Comparison of ENCODE assay signal across 1 cellular context in genomic region chr6:127834136-127834535, GRCh38.
TF ChIP-seq lines count a peak whose summit lies in the region.

No MANE protein-coding gene starts in this region.

TF ChIP-seq in HepG2, 621 proteins besides CTCF, POLR2A, EP300 and RAD21 (continued from another document and continues in another):
- TF ChIP-seq, protein P1, sequence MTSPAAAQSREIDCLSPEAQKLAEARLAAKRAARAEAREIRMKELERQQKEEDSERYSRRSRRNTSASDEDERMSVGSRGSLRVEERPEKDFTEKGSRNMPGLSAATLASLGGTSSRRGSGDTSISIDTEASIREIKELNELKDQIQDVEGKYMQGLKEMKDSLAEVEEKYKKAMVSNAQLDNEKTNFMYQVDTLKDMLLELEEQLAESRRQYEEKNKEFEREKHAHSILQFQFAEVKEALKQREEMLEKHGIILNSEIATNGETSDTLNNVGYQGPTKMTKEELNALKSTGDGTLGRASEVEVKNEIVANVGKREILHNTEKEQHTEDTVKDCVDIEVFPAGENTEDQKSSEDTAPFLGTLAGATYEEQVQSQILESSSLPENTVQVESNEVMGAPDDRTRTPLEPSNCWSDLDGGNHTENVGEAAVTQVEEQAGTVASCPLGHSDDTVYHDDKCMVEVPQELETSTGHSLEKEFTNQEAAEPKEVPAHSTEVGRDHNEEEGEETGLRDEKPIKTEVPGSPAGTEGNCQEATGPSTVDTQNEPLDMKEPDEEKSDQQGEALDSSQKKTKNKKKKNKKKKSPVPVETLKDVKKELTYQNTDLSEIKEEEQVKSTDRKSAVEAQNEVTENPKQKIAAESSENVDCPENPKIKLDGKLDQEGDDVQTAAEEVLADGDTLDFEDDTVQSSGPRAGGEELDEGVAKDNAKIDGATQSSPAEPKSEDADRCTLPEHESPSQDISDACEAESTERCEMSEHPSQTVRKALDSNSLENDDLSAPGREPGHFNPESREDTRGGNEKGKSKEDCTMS (CRISPR knock-in tag; conservative IDR thresholded peaks at IDR 0.05) = no peak
- TF ChIP-seq ZNF792 (CRISPR knock-in tag; IDR thresholded peaks at IDR 0.05) = no peak
- TF ChIP-seq ZNF382 (CRISPR knock-in tag; IDR thresholded peaks at IDR 0.05; ENCODE audit: borderline replicate concordance) = no peak
- no peak for TF ChIP-seq FIP1L1 (IDR thresholded peaks at IDR 0.05; ENCODE audit: borderline replicate concordance, insufficient read depth, low read depth, low read length)
- no peak for TF ChIP-seq ZNF619 (CRISPR knock-in tag; IDR thresholded peaks at IDR 0.05)
- TF ChIP-seq AHR (CRISPR knock-in tag; IDR thresholded peaks at IDR 0.05) = no peak
- peak; percentile 26; the same call in 1 of the 2 replicates for TF ChIP-seq ZGPAT (CRISPR knock-in tag; IDR thresholded peaks at IDR 0.05)
- TF ChIP-seq SALL2 (CRISPR knock-in tag; IDR thresholded peaks at IDR 0.05) = no peak
- TF ChIP-seq ZNF235 (CRISPR knock-in tag; IDR thresholded peaks at IDR 0.05; ENCODE audit: borderline replicate concordance) = no peak
- no peak for TF ChIP-seq USF2 (IDR thresholded peaks at IDR 0.05; ENCODE audit: low read depth, low read length)
- TF ChIP-seq USF2 (CRISPR knock-in tag; IDR thresholded peaks at IDR 0.05; ENCODE audit: borderline replicate concordance) = no peak
- no peak for TF ChIP-seq ZNF879 (CRISPR knock-in tag; IDR thresholded peaks at IDR 0.05)
- TF ChIP-seq ZMYM2 (CRISPR knock-in tag; IDR thresholded peaks at IDR 0.05) = no peak
- TF ChIP-seq YEATS2 (CRISPR knock-in tag; IDR thresholded peaks at IDR 0.05; ENCODE audit: borderline replicate concordance) = no peak
- no peak for TF ChIP-seq ASH2L (IDR thresholded peaks at IDR 0.05; ENCODE audit: insufficient read length, low read depth, low read length)
- no peak for TF ChIP-seq ZNF513 (CRISPR knock-in tag; conservative IDR thresholded peaks at IDR 0.05)
- no peak for TF ChIP-seq ZNF562 (CRISPR knock-in tag; IDR thresholded peaks at IDR 0.05; ENCODE audit: borderline replicate concordance)
- no peak for TF ChIP-seq ZNF713 (CRISPR knock-in tag; IDR thresholded peaks at IDR 0.05)
- TF ChIP-seq ZNF577 (CRISPR knock-in tag; IDR thresholded peaks at IDR 0.05; ENCODE audit: borderline replicate concordance, low read depth) = no peak
- no peak for TF ChIP-seq FOXP1 (IDR thresholded peaks at IDR 0.05)
- TF ChIP-seq FOXP1 (CRISPR knock-in tag; IDR thresholded peaks at IDR 0.05) = 0 out of 2 replicates have a peak, but pooled peaks have one; percentile 8
- TF ChIP-seq ZNF343 (CRISPR knock-in tag; IDR thresholded peaks at IDR 0.05) = no peak
- TF ChIP-seq ZSCAN12 (CRISPR knock-in tag; IDR thresholded peaks at IDR 0.05) = no peak
- TF ChIP-seq KAT8 (CRISPR knock-in tag; IDR thresholded peaks at IDR 0.05) = 0 out of 2 replicates have a peak, but pooled peaks have one; percentile 22
- no peak for TF ChIP-seq ZNF451 (CRISPR knock-in tag; IDR thresholded peaks at IDR 0.05)
- no peak for TF ChIP-seq MXD1 (CRISPR knock-in tag; IDR thresholded peaks at IDR 0.05)
- TF ChIP-seq ZNF3 (CRISPR knock-in tag; IDR thresholded peaks at IDR 0.05) = no peak
- no peak for TF ChIP-seq ZNF510 (CRISPR knock-in tag; IDR thresholded peaks at IDR 0.05; ENCODE audit: low read depth)
- no peak for TF ChIP-seq CREM (IDR thresholded peaks at IDR 0.05)
- TF ChIP-seq CREM (CRISPR knock-in tag; IDR thresholded peaks at IDR 0.05) = no peak
- no peak for TF ChIP-seq ZNF567 (CRISPR knock-in tag; IDR thresholded peaks at IDR 0.05; ENCODE audit: borderline replicate concordance)
- TF ChIP-seq, protein P2, sequence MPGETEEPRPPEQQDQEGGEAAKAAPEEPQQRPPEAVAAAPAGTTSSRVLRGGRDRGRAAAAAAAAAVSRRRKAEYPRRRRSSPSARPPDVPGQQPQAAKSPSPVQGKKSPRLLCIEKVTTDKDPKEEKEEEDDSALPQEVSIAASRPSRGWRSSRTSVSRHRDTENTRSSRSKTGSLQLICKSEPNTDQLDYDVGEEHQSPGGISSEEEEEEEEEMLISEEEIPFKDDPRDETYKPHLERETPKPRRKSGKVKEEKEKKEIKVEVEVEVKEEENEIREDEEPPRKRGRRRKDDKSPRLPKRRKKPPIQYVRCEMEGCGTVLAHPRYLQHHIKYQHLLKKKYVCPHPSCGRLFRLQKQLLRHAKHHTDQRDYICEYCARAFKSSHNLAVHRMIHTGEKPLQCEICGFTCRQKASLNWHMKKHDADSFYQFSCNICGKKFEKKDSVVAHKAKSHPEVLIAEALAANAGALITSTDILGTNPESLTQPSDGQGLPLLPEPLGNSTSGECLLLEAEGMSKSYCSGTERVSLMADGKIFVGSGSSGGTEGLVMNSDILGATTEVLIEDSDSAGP (CRISPR knock-in tag; IDR thresholded peaks at IDR 0.05; ENCODE audit: borderline replicate concordance) = no peak
- no peak for TF ChIP-seq NR2F2 (IDR thresholded peaks at IDR 0.05; ENCODE audit: borderline replicate concordance, low read depth)
- TF ChIP-seq PHF20 (CRISPR knock-in tag; IDR thresholded peaks at IDR 0.05) = no peak
- TF ChIP-seq ZNF549 (CRISPR knock-in tag; IDR thresholded peaks at IDR 0.05) = no peak
- no peak for TF ChIP-seq SOX13 (IDR thresholded peaks at IDR 0.05)
- TF ChIP-seq SOX13 (CRISPR knock-in tag; conservative IDR thresholded peaks at IDR 0.05 in 1 of 2, IDR thresholded peaks at IDR 0.05 in 1 of 2) = no peak
- TF ChIP-seq ZSCAN9 (CRISPR knock-in tag; IDR thresholded peaks at IDR 0.05; ENCODE audit: borderline replicate concordance) = no peak
- TF ChIP-seq HMG20A (CRISPR knock-in tag; IDR thresholded peaks at IDR 0.05; ENCODE audit: borderline replicate concordance) = peak; percentile 41; the same call in 1 of the 2 replicates
- no peak for TF ChIP-seq ETV6 (CRISPR knock-in tag; conservative IDR thresholded peaks at IDR 0.05)
- no peak for TF ChIP-seq ZNF205 (CRISPR knock-in tag; IDR thresholded peaks at IDR 0.05)
- no peak for TF ChIP-seq ZZZ3 (CRISPR knock-in tag; IDR thresholded peaks at IDR 0.05; ENCODE audit: borderline replicate concordance)
- TF ChIP-seq, protein P3, sequence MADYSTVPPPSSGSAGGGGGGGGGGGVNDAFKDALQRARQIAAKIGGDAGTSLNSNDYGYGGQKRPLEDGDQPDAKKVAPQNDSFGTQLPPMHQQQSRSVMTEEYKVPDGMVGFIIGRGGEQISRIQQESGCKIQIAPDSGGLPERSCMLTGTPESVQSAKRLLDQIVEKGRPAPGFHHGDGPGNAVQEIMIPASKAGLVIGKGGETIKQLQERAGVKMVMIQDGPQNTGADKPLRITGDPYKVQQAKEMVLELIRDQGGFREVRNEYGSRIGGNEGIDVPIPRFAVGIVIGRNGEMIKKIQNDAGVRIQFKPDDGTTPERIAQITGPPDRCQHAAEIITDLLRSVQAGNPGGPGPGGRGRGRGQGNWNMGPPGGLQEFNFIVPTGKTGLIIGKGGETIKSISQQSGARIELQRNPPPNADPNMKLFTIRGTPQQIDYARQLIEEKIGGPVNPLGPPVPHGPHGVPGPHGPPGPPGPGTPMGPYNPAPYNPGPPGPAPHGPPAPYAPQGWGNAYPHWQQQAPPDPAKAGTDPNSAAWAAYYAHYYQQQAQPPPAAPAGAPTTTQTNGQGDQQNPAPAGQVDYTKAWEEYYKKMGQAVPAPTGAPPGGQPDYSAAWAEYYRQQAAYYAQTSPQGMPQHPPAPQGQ (CRISPR knock-in tag; IDR thresholded peaks at IDR 0.05; ENCODE audit: borderline replicate concordance) = no peak
- TF ChIP-seq ZNF556 (CRISPR knock-in tag; IDR thresholded peaks at IDR 0.05; ENCODE audit: borderline replicate concordance) = no peak
- no peak for TF ChIP-seq IRF2 (CRISPR knock-in tag; IDR thresholded peaks at IDR 0.05)
- TF ChIP-seq SALL1 (CRISPR knock-in tag; IDR thresholded peaks at IDR 0.05) = peak; percentile 57
- TF ChIP-seq MIER2 (CRISPR knock-in tag; IDR thresholded peaks at IDR 0.05) = no peak
- peak; percentile 26; the same call in 1 of the 2 replicates for TF ChIP-seq FOXA3 (CRISPR knock-in tag; IDR thresholded peaks at IDR 0.05)
- TF ChIP-seq KLF16 (CRISPR knock-in tag; IDR thresholded peaks at IDR 0.05) = 0 out of 4 replicates have a peak, but pooled peaks of 1 of the 2 experiments have one; percentile 16
- no peak for TF ChIP-seq HNRNPL (IDR thresholded peaks at IDR 0.05; ENCODE audit: low read depth, low read length)
- peak; percentile 69; the same call in 1 of the 2 replicates for TF ChIP-seq JUND (CRISPR knock-in tag; IDR thresholded peaks at IDR 0.05)
- TF ChIP-seq JUN (CRISPR knock-in tag; IDR thresholded peaks at IDR 0.05) = 0 out of 2 replicates have a peak, but pooled peaks have one; percentile 56
- peak; percentile 95 for TF ChIP-seq THRA (CRISPR knock-in tag; IDR thresholded peaks at IDR 0.05; ENCODE audit: borderline replicate concordance)
- peak; percentile 63 to 92; a peak in 3 of 4 replicates for TF ChIP-seq NR2F1 (CRISPR knock-in tag; IDR thresholded peaks at IDR 0.05)
- no peak for TF ChIP-seq ZKSCAN8 (CRISPR knock-in tag; IDR thresholded peaks at IDR 0.05; ENCODE audit: borderline replicate concordance)
- TF ChIP-seq ATF3 (CRISPR knock-in tag; IDR thresholded peaks at IDR 0.05) = peak; percentile 68
- TF ChIP-seq NR0B2 (CRISPR knock-in tag; IDR thresholded peaks at IDR 0.05) = no peak
- no peak for TF ChIP-seq ZNF782 (CRISPR knock-in tag; IDR thresholded peaks at IDR 0.05; ENCODE audit: borderline replicate concordance)
- TF ChIP-seq NBN (conservative IDR thresholded peaks at IDR 0.05) = no peak
- no peak for TF ChIP-seq ZNF276 (CRISPR knock-in tag; IDR thresholded peaks at IDR 0.05; ENCODE audit: low read depth)
